In the genomic region with DNA sequence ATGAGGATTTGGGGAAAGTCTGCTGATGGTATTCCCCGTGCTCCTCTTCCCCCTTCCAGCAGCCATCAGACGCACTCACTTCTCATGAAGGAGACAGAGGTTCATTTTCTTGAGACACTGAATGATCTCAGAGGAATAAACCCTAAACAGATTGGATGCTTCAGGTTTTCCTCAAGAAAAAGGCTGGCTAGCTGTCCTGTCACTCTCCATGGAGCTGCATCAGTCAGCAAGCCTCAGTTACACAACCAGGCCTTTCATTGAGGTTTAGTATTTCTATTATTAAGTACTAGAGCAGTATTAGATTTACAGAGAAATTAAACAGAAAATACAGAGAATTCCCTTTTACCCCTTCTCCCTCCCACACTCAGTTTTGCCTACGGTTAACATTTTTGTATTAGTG, we compare ENCODE assay signal across 19 cellular contexts.
"Had no signal": no experiment of that assay in that cellular context is flagged by ENCODE, and none has a peak within 500 bp of the region (broad histone marks: within the 10 kb centered on the region; RNA-seq: fewer than 3 reads in every experiment).

No MANE protein-coding gene starts in this region.

- DNase-seq: dermis blood vessel endothelial cell; dorsolateral prefrontal cortex; effector CD4-positive, alpha-beta T cell; effector memory CD4-positive, alpha-beta T cell; foreskin fibroblast; foreskin melanocyte; gastrocnemius medialis; glutamatergic neuron; heart right ventricle; hippocampal formation; left cardiac atrium; left lung; lower lobe of right lung; mesenchymal stem cell; mucosa of descending colon; naive B cell had no signal

- H3K9me3 ChIP-seq: esophagus muscularis mucosa, gastrocnemius medialis, heart right ventricle, left lung, lower lobe of right lung, mucosa of descending colon had no signal

- H3K27me3 Mint-ChIP-seq: naive B cell had no signal

- H3K27me3 ChIP-seq: dorsolateral prefrontal cortex, esophagus muscularis mucosa, gastrocnemius medialis, heart right ventricle, left lung had no signal

- H3K4me3 ChIP-seq: coronary artery, dorsolateral prefrontal cortex, esophagus muscularis mucosa, gastrocnemius medialis, heart right ventricle, left lung, lower lobe of right lung, mucosa of descending colon had no signal

- ATAC-seq: gastrocnemius medialis, left lung, lower lobe of right lung, mucosa of descending colon had no signal

- H3K27ac ChIP-seq: coronary artery, dorsolateral prefrontal cortex, esophagus muscularis mucosa, gastrocnemius medialis, heart right ventricle, left lung, lower lobe of right lung had no signal

- H3K4me1 ChIP-seq: esophagus muscularis mucosa, gastrocnemius medialis, left lung had no signal

- H3K27ac Mint-ChIP-seq: mesothelial cell of epicardium had no signal

- H3K4me3 Mint-ChIP-seq: mesothelial cell of epicardium, naive B cell had no signal

- H3K4me1 Mint-ChIP-seq: naive B cell had no signal
